27 cellular contexts compared by ENCODE assay signal in the genomic region with DNA sequence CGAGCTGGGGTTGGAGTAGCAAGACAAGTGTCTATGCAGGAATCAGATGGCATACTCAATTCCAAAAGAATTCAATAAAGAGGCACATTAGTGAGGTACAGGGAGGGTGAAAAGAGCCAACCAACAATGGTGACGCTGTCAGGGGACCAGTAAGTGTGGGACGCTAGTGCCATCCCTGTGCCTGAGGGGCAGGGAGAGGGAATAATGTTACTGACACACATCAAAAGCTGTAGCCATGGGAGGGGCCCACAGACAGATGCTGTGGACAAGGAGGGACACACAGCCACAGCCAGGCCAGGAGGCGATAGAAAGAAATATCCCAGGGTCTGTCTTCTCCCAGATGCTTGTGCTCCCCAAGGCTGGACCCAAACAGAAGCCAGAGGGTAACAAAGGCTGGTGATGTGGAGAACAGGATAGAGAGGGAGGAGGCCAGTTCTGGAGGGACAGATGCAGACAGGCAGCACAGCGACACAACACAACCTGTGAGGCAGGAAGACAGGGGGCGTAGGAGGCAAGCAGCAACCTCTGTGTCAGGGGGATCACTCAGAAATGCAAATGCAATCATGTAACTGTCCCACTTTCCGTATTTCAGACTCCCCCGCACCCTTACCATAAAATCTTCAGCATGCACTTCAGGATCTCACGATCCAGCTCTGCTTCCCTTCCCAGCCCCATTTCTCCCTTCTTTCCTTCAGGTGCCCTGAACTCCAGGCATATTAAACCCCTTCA.
DNase-seq lines count a peak whose midpoint lies in the region; ATAC-seq, FAIRE-seq and TF ChIP-seq lines count a peak whose summit lies in the region.
"Had no signal": no experiment of that assay in that cellular context is flagged by ENCODE, and none has a peak within 500 bp of the region (broad histone marks: within the 10 kb centered on the region; RNA-seq: fewer than 3 reads in every experiment).

No MANE protein-coding gene starts in this region.

- H3K9me3 ChIP-seq in BE2C (no peaks in the 10 kb centered on the region), H1 (ENCODE audit: insufficient read depth in 2 of 2, low read depth in 1 of 2, low read length in 1 of 2) (no peaks in the 10 kb centered on the region)
- H3K9me3 ChIP-seq: left lung, ovary, right atrium auricular region, thoracic aorta, uterus had no signal

- H4K5ac ChIP-seq in H1 (ENCODE audit: insufficient read length, low read depth, low read length) = no peak overlapping the region

- no peak overlapping the region for H3K27ac ChIP-seq in H1 (ENCODE audit: low read depth, low read length)
- H3K27ac ChIP-seq: KMS-11, left lung, ovary, right atrium auricular region, thoracic aorta, uterus had no signal

- H3K56ac ChIP-seq in H1 (replicated peaks; ENCODE audit: insufficient read length, low read depth, low read length) = no peak overlapping the region

- peak; percentile 7 for FAIRE-seq in H1 (lab: Jason Lieb, UNC)
- FAIRE-seq: bronchial epithelial cell, GM12892 had no signal

- no peaks in the 10 kb centered on the region for H4K20me1 ChIP-seq in H1 (replicated peaks in 1 of 2; ENCODE audit: control insufficient read depth in 1 of 2, insufficient read depth in 2 of 2, low read length in 2 of 2)

- no peak overlapping the region for H3K4ac ChIP-seq in H1 (replicated peaks; ENCODE audit: insufficient read length, low read depth, low read length)

- no peak overlapping the region for H2BK20ac ChIP-seq in H1 (ENCODE audit: low read length)

- 76% methylated on average over 9 of the region's 9 CpGs; no CpG with 5 or more reads in 1 of the 2 experiments for WGBS in H1 (ENCODE audit: extremely low coverage in 1 of 2, insufficient coverage in 1 of 2, insufficient read length in 1 of 2, insufficient replicate concordance in 2 of 2, low coverage in 1 of 2, low lambda C conversion rate in 2 of 2, missing lambda C conversion rate in 1 of 2), 2 experiments

- POLR2A ChIA-PET in H1 (lab: Charles Lee; ENCODE audit: partially characterized antibody) = no interaction called here

- TF ChIP-seq EP300 in H1 (IDR thresholded peaks at IDR 0.05; ENCODE audit: borderline replicate concordance in 1 of 2, low read depth in 2 of 2, low read length in 2 of 2) = no peak

- H3K4me3 ChIP-seq in BE2C (ENCODE audit: low read depth, low read length) (no peak overlapping the region), HFF-Myc (replicated peaks; ENCODE audit: low read depth, low read length) (no peak overlapping the region), H1 (ENCODE audit: extremely low read depth in 1 of 4, insufficient read depth in 2 of 4, low read depth in 3 of 4, low read length in 4 of 4) (no peak overlapping the region)
- H3K4me3 ChIP-seq: left lung, ovary, right atrium auricular region, thoracic aorta, uterus had no signal

- TF ChIP-seq RAD21 in H1 (IDR thresholded peaks at IDR 0.05 in 1 of 2, conservative IDR thresholded peaks at IDR 0.05 in 1 of 2; ENCODE audit: low read depth in 2 of 2, low read length in 2 of 2) = peak; percentile 65 to 66

- no peak overlapping the region for H3K4me2 ChIP-seq in H1 (ENCODE audit: insufficient read depth in 1 of 2, low read depth in 2 of 2, low read length in 2 of 2)
- H3K4me2 ChIP-seq: KMS-11 had no signal

- H3K23ac ChIP-seq in H1 (ENCODE audit: insufficient read length) = no peak overlapping the region

- no peak overlapping the region for H3K9ac ChIP-seq in H1 (replicated peaks in 1 of 4; ENCODE audit: extremely low read depth in 1 of 4, low read depth in 3 of 4, low read length in 3 of 4)
- H3K9ac ChIP-seq: KMS-11 had no signal

- H2BK15ac ChIP-seq in H1 (ENCODE audit: low read length) = no peak overlapping the region

- intact Hi-C loops in left cardiac atrium (cut with DNase I) = no loop called here

- peak; percentile 6; the same call in 1 of the 2 replicates for TF ChIP-seq CTCF in BE2C (IDR thresholded peaks at IDR 0.05; ENCODE audit: low read depth, low read length)
- TF ChIP-seq CTCF in HFF-Myc (IDR thresholded peaks at IDR 0.05; ENCODE audit: low read depth, low read length, missing control alignments) = peak; percentile 19
- TF ChIP-seq CTCF in H1 (IDR thresholded peaks at IDR 0.05; ENCODE audit: control extremely low read depth in 1 of 3, insufficient read depth in 1 of 3, low read depth in 1 of 3, low read length in 3 of 3) = peak; percentile 49 to 88 (median 79)

- H4K8ac ChIP-seq in H1 (ENCODE audit: extremely low read depth, insufficient read depth, low read length) = no peak overlapping the region

- H3K79me2 ChIP-seq in H1 (ENCODE audit: control insufficient read depth in 1 of 2, insufficient read depth in 2 of 2, low read length in 2 of 2) = no peaks in the 10 kb centered on the region

- no peaks in the 10 kb centered on the region for H3K23me2 ChIP-seq in H1 (ENCODE audit: low read depth, low read length)

- ATAC-seq in GM21447 (IDR thresholded peaks at IDR 0.05; ENCODE audit: unreplicated experiment) (no peak), left cardiac atrium (no peak), HG03097 (IDR thresholded peaks at IDR 0.05; ENCODE audit: low FRiP score, unreplicated experiment) (no peak)
- ATAC-seq: left lung, SK-N-SH treated with all-trans-retinoic acid at 6 μM for 48 hours had no signal

- H2AFZ ChIP-seq in H1 (ENCODE audit: low read length) = no peak overlapping the region; the same call in 1 of the 2 replicates

- H4K91ac ChIP-seq in H1 (replicated peaks; ENCODE audit: insufficient read length, low read length) = no peak overlapping the region

- no peak overlapping the region for H2BK120ac ChIP-seq in H1 (replicated peaks; ENCODE audit: low read depth, low read length)

- H3K4me1 ChIP-seq in BE2C = no peaks in the 10 kb centered on the region
- 0 out of 7 replicates have a peak, but pooled peaks cover 0 to 2% (median 0%) of the 10 kb centered on the region in 4 experiments for H3K4me1 ChIP-seq in H1 (replicated peaks in 1 of 4; ENCODE audit: control insufficient read depth in 3 of 4, insufficient read depth in 4 of 4, low read length in 3 of 4)
- H3K4me1 ChIP-seq: left lung, right atrium auricular region, uterus had no signal

- no peak for DNase-seq in BE2C
- no peak for DNase-seq in HFF-Myc (ENCODE audit: extremely low read depth, low read depth)
- DNase-seq in H1 (ENCODE audit: low read depth in 1 of 2, low spot score in 2 of 2) = peak in 1 of 2 experiments; percentile 51
- DNase-seq in left kidney (ENCODE audit: low read depth, low spot score) = peak; percentile 61
- DNase-seq in stimulated activated CD4-positive, alpha-beta T cell treated with anti-CD3 and anti-CD28 coated beads, Interleukin-15, amount 100 ng/mL, for 24 hours = no peak
- DNase-seq in left cardiac atrium = no peak
- DNase-seq: activated CD4-positive, alpha-beta T cell treated with anti-CD3 and anti-CD28 coated beads, Interleukin-2, amount 50 U/mL, for 1 hour; C1 segment of cervical spinal cord; cortex of kidney; HFFc6; left lung; naive B cell; NCI-H1436 treated with DMSO at 0.1 percent for 48 hours; NCI-H2171; NCI-H524 treated with DMSO at 0.1 percent for 48 hours; ovary; stimulated activated CD4-positive, alpha-beta T cell treated with anti-CD3 and anti-CD28 coated beads, Interleukin-4, amount 100 ng/mL, for 4 hours; stimulated activated naive CD4-positive, alpha-beta T cell treated with Interleukin-2 at 50 U/mL for 16 hours; uterus had no signal

- TF ChIP-seq POLR2A in H1 (IDR thresholded peaks at IDR 0.05; ENCODE audit: control extremely low read depth in 1 of 2, low read depth in 2 of 2, low read length in 2 of 2) = no peak

- H3K27me3 ChIP-seq in BE2C (no peaks in the 10 kb centered on the region), H1 (replicated peaks in 1 of 4; ENCODE audit: control insufficient read depth in 3 of 4, extremely low read depth in 1 of 4, insufficient read depth in 3 of 4, low read length in 3 of 4) (0 out of 7 replicates have a peak, but pooled peaks cover 0 to 2% (median 0%) of the 10 kb centered on the region in 4 experiments)
- H3K27me3 ChIP-seq: left lung, ovary, right atrium auricular region, uterus had no signal

- H2AK5ac ChIP-seq in H1 (ENCODE audit: low read depth, low read length) = no peak overlapping the region

- no peak overlapping the region for H3K14ac ChIP-seq in H1 (ENCODE audit: insufficient read length)

- H2BK5ac ChIP-seq in H1 (ENCODE audit: low read depth, low read length) = no peak overlapping the region

- H2BK12ac ChIP-seq in H1 (ENCODE audit: low read depth, low read length) = no peak overlapping the region

- no peak overlapping the region for H3K18ac ChIP-seq in H1 (ENCODE audit: extremely low read depth, low read length)

- H3K79me1 ChIP-seq in H1 (ENCODE audit: low read depth, low read length) = no peaks in the 10 kb centered on the region

- CTCF ChIA-PET in H1 (lab: Charles Lee; ENCODE audit: partially characterized antibody) = interaction anchor here (0.7 to 1.6 kb wide), 6 partner anchors 8 to 102 kb away, joined by 3 to 5 read pairs (median 3); no protein-coding TSS in a partner anchor

- H3K36me3 ChIP-seq in BE2C (no peaks in the 10 kb centered on the region), H1 (ENCODE audit: control insufficient read depth in 2 of 4, insufficient read depth in 4 of 4, low read length in 3 of 4) (no peaks in the 10 kb centered on the region)
- H3K36me3 ChIP-seq: left lung, ovary, right atrium auricular region, thoracic aorta, uterus had no signal

TF ChIP-seq in H1, 55 proteins besides CTCF, POLR2A, EP300 and RAD21 (continues in another document):
- TF ChIP-seq CREB1 (IDR thresholded peaks at IDR 0.05) (no peak), CTBP2 (IDR thresholded peaks at IDR 0.05; ENCODE audit: borderline replicate concordance, insufficient read depth, insufficient read length, low read length) (no peak), ASH2L (IDR thresholded peaks at IDR 0.05; ENCODE audit: low read length) (no peak), SUZ12 (IDR thresholded peaks at IDR 0.05; ENCODE audit: low read length) (no peak), TAF1 (IDR thresholded peaks at IDR 0.05; ENCODE audit: low read depth, low read length) (no peak), POLR2AphosphoS5 (IDR thresholded peaks at IDR 0.05; ENCODE audit: low read depth, low read length) (no peak), FOSL1 (IDR thresholded peaks at IDR 0.05; ENCODE audit: insufficient read depth, low read depth, low read length) (no peak), RNF2 (IDR thresholded peaks at IDR 0.05; ENCODE audit: borderline replicate concordance, low read depth, low read length, missing control alignments, poor library complexity, severe bottlenecking) (no peak), SIRT6 (IDR thresholded peaks at IDR 0.05; ENCODE audit: low read length) (no peak)

Comparison
In these comparisons a context has a peak if more than half of its experiments do, and no peak if none do; other contexts are left out.
1. CTCF ChIP-seq: peak in every context shown above with its lines; median percentile 79 in H1; 19 in HFF-Myc; 6 in BE2C.